Comparison of ENCODE assay signal across 26 cellular contexts in the genomic region with DNA sequence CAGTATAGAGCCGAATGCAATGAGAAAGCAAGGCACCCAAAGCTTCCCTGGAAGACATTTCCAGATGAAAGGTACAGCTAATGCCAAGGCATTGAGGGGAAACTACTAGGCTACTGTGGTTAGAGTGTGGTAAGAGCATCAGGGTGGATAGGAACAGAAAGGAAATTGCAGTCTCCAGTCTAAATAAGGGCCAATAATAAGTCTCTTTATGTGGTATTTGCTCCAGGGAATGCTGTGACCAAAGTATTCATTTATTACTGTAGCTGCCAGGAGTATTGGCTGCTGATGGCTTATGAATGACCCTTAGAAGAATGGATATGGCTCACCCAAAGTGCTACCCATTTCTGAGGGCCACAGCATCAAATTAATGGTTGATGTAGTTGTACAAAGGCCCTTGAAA.
"Had no signal": no experiment of that assay in that cellular context is flagged by ENCODE, and none has a peak within 500 bp of the region (broad histone marks: within the 10 kb centered on the region; RNA-seq: fewer than 3 reads in every experiment).

No MANE protein-coding gene starts in this region.

- H3K4me3 ChIP-seq: ascending aorta, MG63, Peyer's patch, SJSA1 had no signal

- FAIRE-seq: bronchial epithelial cell, TTC549 had no signal

- ATAC-seq: activated naive CD4-positive, alpha-beta T cell treated with anti-CD3 and anti-CD28 coated beads, Interleukin-2, amount 50 U/mL, for 72 hours; activated naive CD8-positive, alpha-beta T cell treated with anti-CD3 and anti-CD28 coated beads, Interleukin-2, amount 50 U/mL, for 24 hours; activated T-cell treated with anti-CD3 and anti-CD28 coated beads, Interleukin-2, amount 50 U/mL, for 4 hours; T-helper 17 cell had no signal

- DNase-seq: activated CD4-positive, alpha-beta memory T cell treated with anti-CD3 and anti-CD28 coated beads for 36 hours; activated CD4-positive, alpha-beta T cell treated with anti-CD3 and anti-CD28 coated beads, Interleukin-2, amount 10 ng/mL, durations not matched to agents 7 days and 5 days; activated CD4-positive, CD25-positive, alpha-beta regulatory T cell; activated CD8-positive, alpha-beta memory T cell treated with anti-CD3 and anti-CD28 coated beads for 24 hours; activated effector memory CD4-positive, alpha-beta T cell treated with anti-CD3 and anti-CD28 coated beads, Interleukin-2, amount 50 U/mL, for 16 hours; activated naive CD4-positive, alpha-beta T cell treated with Interleukin-2 at 50 U/mL for 16 hours; activated naive CD8-positive, alpha-beta T cell treated with anti-CD3 and anti-CD28 coated beads, Interleukin-2, amount 50 U/mL, for 24 hours; activated T-cell treated with anti-CD3 and anti-CD28 coated beads, Interleukin-2, amount 50 U/mL, for 4 hours; amniotic stem cell; central memory CD4-positive, alpha-beta T cell; MG63; NCI-H1105 treated with DMSO at 0.1 percent for 48 hours; NCI-H1436 treated with DMSO at 0.1 percent for 48 hours; NCI-H187; NCI-H2081; NCI-H446; NCI-H524; Peyer's patch; SHP77; T-helper 17 cell; T-helper 9 cell had no signal
